In genomic region chr1:109635862-109636200, GRCh38 we compare ENCODE assay signal across 26 cellular contexts. TPM values are rescaled to one million over a fixed set of nuclear protein-coding genes. Genes with fewer than 3 reads are reported as not detected.
DNase-seq lines count a peak whose midpoint lies in the region; ATAC-seq and TF ChIP-seq lines count a peak whose summit lies in the region.
"Had no signal": no experiment of that assay in that cellular context is flagged by ENCODE, and none has a peak within 500 bp of the region (broad histone marks: within the 10 kb centered on the region; RNA-seq: fewer than 3 reads in every experiment).

No MANE protein-coding gene starts in this region.

- H3K9me3 ChIP-seq in right atrium auricular region (no peaks in the 10 kb centered on the region), heart right ventricle (no peaks in the 10 kb centered on the region), PC-9 (ENCODE audit: insufficient read depth, low read depth) (no peaks in the 10 kb centered on the region), lung (ENCODE audit: control insufficient read depth in 2 of 2, insufficient read depth in 1 of 2, low read length in 1 of 2) (no peaks in the 10 kb centered on the region), vagina (no peaks in the 10 kb centered on the region)
- H3K9me3 ChIP-seq: lower lobe of right lung had no signal

- no peaks in the 10 kb centered on the region for H3K27me3 ChIP-seq in right atrium auricular region
- H3K27me3 ChIP-seq in heart right ventricle: no peaks in the 10 kb centered on the region
- H3K27me3 ChIP-seq in PC-9 (ENCODE audit: insufficient read depth, low read depth): no peaks in the 10 kb centered on the region
- H3K27me3 ChIP-seq in lung (ENCODE audit: control insufficient read depth, insufficient read depth): no peaks in the 10 kb centered on the region
- no peaks in the 10 kb centered on the region for H3K27me3 ChIP-seq in vagina
- no peaks in the 10 kb centered on the region for H3K27me3 ChIP-seq in dorsolateral prefrontal cortex

- H3F3A ChIP-seq in PC-9 (ENCODE audit: insufficient read depth, low read depth): peaks cover 18% of the 10 kb centered on the region; the same call in 1 of the 2 replicates

- H3K79me2 ChIP-seq in PC-9 (ENCODE audit: low read depth): no peaks in the 10 kb centered on the region

- peak overlapping the region; percentile 49 for H3K4me2 ChIP-seq in PC-9

- intact Hi-C loops in heart right ventricle (cut with DNase I): loop anchor here in 2 of 10 donors (10.0 kb wide), 1 partner anchor 349 kb away; the partner anchor contains the start of gene AHCYL1 (in 2 of the 2)
- intact Hi-C loops in PC-9 (cut with micrococcal nuclease; ENCODE audit: unreplicated experiment): loop anchor here (1.0 kb wide), 2 partner anchors 90 to 348 kb away; partner anchors contain the start of gene AHCYL1
- intact Hi-C loops in vagina (cut with DNase I): loop anchor here (10.0 kb wide), 1 partner anchor 349 kb away; the partner anchor contains the start of gene AHCYL1
- intact Hi-C loops in dorsolateral prefrontal cortex (cut with DNase I): no loop called here

- POLR2A ChIA-PET in PC-9 (lab: Charles Lee; ENCODE audit: unreplicated experiment): interaction anchor here (0.6 to 0.7 kb wide), 2 partner anchors 87 to 138 kb away, joined by 3 to 6 read pairs; no protein-coding TSS in a partner anchor

- TF ChIP-seq CTCF in right atrium auricular region (IDR thresholded peaks at IDR 0.05) (no peak), heart right ventricle (IDR thresholded peaks at IDR 0.05) (no peak), PC-9 (conservative IDR thresholded peaks at IDR 0.05) (no peak), lung (IDR thresholded peaks at IDR 0.05; ENCODE audit: control extremely low read depth, extremely low read depth) (no peak), vagina (IDR thresholded peaks at IDR 0.05) (no peak), dorsolateral prefrontal cortex (IDR thresholded peaks at IDR 0.05 in 54 of 56, conservative IDR thresholded peaks at IDR 0.05 in 2 of 56; ENCODE audit: low read depth in 1 of 56, partially characterized antibody in 56 of 56) (no peak)

- 32 to 55% methylated on average over 2 of the region's 2 CpGs for WGBS in heart right ventricle, 2 donors
- 79 to 98% methylated on average over 2 of the region's 2 CpGs for WGBS in lung, 2 donors

- no TSS peak for BruUV-seq in PC-9 (replicated peaks; lab: Mats Ljungman, UMichigan)

- DNase-seq in right atrium auricular region (ENCODE audit: low spot score) (peak; percentile 46), heart right ventricle (no peak), PC-9 (no peak), lung (ENCODE audit: low spot score) (peak; percentile 11), vagina (ENCODE audit: extremely low spot score in 2 of 2) (peak in 1 of 2 donors; percentile 55), SIG-M5 treated with dmso at 0.1 percent for 504 hours (lab: John Stamatoyannopoulos, UW; ENCODE audit: unreplicated experiment) (no peak), dorsolateral prefrontal cortex (no peak)
- DNase-seq: activated CD4-positive, alpha-beta T cell treated with anti-CD3 and anti-CD28 coated beads, Interleukin-2, amount 10 ng/mL, durations not matched to agents 24 days and 14 days; activated CD8-positive, alpha-beta memory T cell treated with anti-CD3 and anti-CD28 coated beads, Interleukin-2, amount 50 U/mL, for 48 hours; aorta; CD4-positive, CD25-positive, alpha-beta regulatory T cell; DMS79 treated with DMSO at 0.1 percent for 48 hours; KG1; lower lobe of right lung; naive B cell; NCI-H1048; NCI-H2029 treated with DMSO at 0.1 percent for 48 hours; NCI-H446; stimulated activated CD4-positive, alpha-beta T cell treated with anti-CD3 and anti-CD28 coated beads, Interleukin-2, amount 100 ng/mL, for 48 hours; SW 1271 had no signal

- H3K27ac ChIP-seq in right atrium auricular region (no peak overlapping the region), heart right ventricle (no peak overlapping the region), PC-9 (peak overlapping the region; percentile 52), lung (ENCODE audit: low read depth in 1 of 2, low read length in 1 of 2) (no peak overlapping the region), vagina (peak overlapping the region; percentile 67), dorsolateral prefrontal cortex (peak overlapping the region in 5 of 59 donors; percentile 22 to 49 (median 38))
- H3K27ac ChIP-seq: lower lobe of right lung had no signal

- H3K4me1 ChIP-seq in right atrium auricular region (peaks cover 0 to 15% of the 10 kb centered on the region in 2 donors), heart right ventricle (peaks cover 2 to 28% (median 12%) of the 10 kb centered on the region in 9 donors), PC-9 (replicated peaks; ENCODE audit: insufficient read depth) (peaks cover 18% of the 10 kb centered on the region), lung (ENCODE audit: control insufficient read depth in 2 of 2, insufficient read depth in 2 of 2, low read length in 2 of 2) (no peaks in the 10 kb centered on the region), vagina (peaks cover 49% of the 10 kb centered on the region)

- no peak overlapping the region for H2AFZ ChIP-seq in PC-9

- TF ChIP-seq POLR2A in vagina (IDR thresholded peaks at IDR 0.05): no peak

- H3K4me3 ChIP-seq in right atrium auricular region (no peak overlapping the region), heart right ventricle (no peak overlapping the region), PC-9 (no peak overlapping the region), lung (no peak overlapping the region), vagina (no peak overlapping the region), dorsolateral prefrontal cortex (no peak overlapping the region)
- H3K4me3 ChIP-seq: lower lobe of right lung had no signal

- peaks cover 5% of the 10 kb centered on the region for H3K36me3 ChIP-seq in right atrium auricular region
- peaks cover 0 to 15% (median 9%) of the 10 kb centered on the region in 9 donors for H3K36me3 ChIP-seq in heart right ventricle
- peaks cover 5% of the 10 kb centered on the region; the same call in 1 of the 2 replicates for H3K36me3 ChIP-seq in PC-9 (ENCODE audit: low read depth)
- peaks cover 0 to 11% of the 10 kb centered on the region in 2 donors for H3K36me3 ChIP-seq in lung (ENCODE audit: control insufficient read depth in 2 of 2, insufficient read depth in 2 of 2, low read length in 2 of 2)
- peaks cover 0 to 9% of the 10 kb centered on the region in 2 donors for H3K36me3 ChIP-seq in vagina

- no peaks in the 10 kb centered on the region for H4K20me1 ChIP-seq in PC-9 (ENCODE audit: insufficient read depth)

- no peaks in the 10 kb centered on the region for H3K9me2 ChIP-seq in PC-9 (ENCODE audit: insufficient read depth)

- CTCF ChIA-PET in PC-9 (lab: Charles Lee): interaction anchor here (0.6 to 2.5 kb wide), 7 partner anchors 15 to 348 kb away, joined by 3 to 12 read pairs (median 5); no protein-coding TSS in a partner anchor

- ATAC-seq in heart right ventricle (no peak), lung (ENCODE audit: insufficient read depth, low FRiP score) (no peak), HG03039 (IDR thresholded peaks at IDR 0.05; ENCODE audit: unreplicated experiment) (no peak)

RNA-seq across cellular contexts. Expression of gene AMPD2, which starts 16.2 kb away (rescaled TPM):
- total RNA-seq in right atrium auricular region: 10 to 100 TPM; 16.1 to 17.9 TPM
- total RNA-seq in heart right ventricle: 10 to 100 TPM in 7 of 10 donors, 1 to 10 TPM in 3; 6.4 to 18.2 (median 11.5) TPM
- 10 to 100 TPM; 12.3 to 15.2 TPM for polyA plus RNA-seq in heart right ventricle
- total RNA-seq in PC-9 (2021): 66.7 and 78.6 TPM in 2 replicates
- 10 to 100 TPM; 35.8 to 57.4 TPM for total RNA-seq in lung
- polyA plus RNA-seq in lung: 10 to 100 TPM; 16.7 to 53.2 TPM
- 38.5 TPM for total RNA-seq in vagina
- total RNA-seq in dorsolateral prefrontal cortex: 100 to 1,000 TPM in 94 of 120 experiments, 10 to 100 TPM in 26; 65.7 to 181 (median 115) TPM

RNA-seq across cellular contexts. Expression of gene GNAT2, which starts 16.4 kb away (rescaled TPM):
- total RNA-seq in right atrium auricular region (under 1 TPM in 1 of 2 donors, not detected in 1; 0.59 TPM), heart right ventricle (not detected), PC-9 (2021) (0.52 and 0.63 TPM in 2 replicates), lung (not detected), vagina (not detected), dorsolateral prefrontal cortex (1 to 10 TPM in 3 of 120 experiments, under 1 TPM in 12, not detected in 105; 0.29 to 1.9 (median 0.50) TPM)
- polyA plus RNA-seq in heart right ventricle (under 1 TPM in 1 of 2 donors, not detected in 1; 0.04 TPM), lung (under 1 TPM in 1 of 2 donors, not detected in 1; 0.24 TPM)
- total RNA-seq: aorta; CD4-positive, CD25-positive, alpha-beta regulatory T cell; cerebellum; endodermal cell; lower lobe of right lung; RPMI7951; skeletal muscle tissue; subcutaneous adipose tissue had no signal
- polyA plus RNA-seq: aorta had no signal

RNA-seq across cellular contexts. Expression of gene GSTM4, which starts 20.1 kb away (rescaled TPM):
- total RNA-seq in right atrium auricular region (10 to 100 TPM; 24.6 to 52.6 TPM), heart right ventricle (10 to 100 TPM; 29.9 to 62.1 (median 43.5) TPM), PC-9 (2021) (38.8 and 52.0 TPM in 2 replicates), lung (10 to 100 TPM; 18.6 to 19.7 TPM), vagina (36.1 TPM), dorsolateral prefrontal cortex (10 to 100 TPM; 22.6 to 66.7 (median 45.4) TPM)
- polyA plus RNA-seq in heart right ventricle (10 to 100 TPM; 22.8 to 41.3 TPM), lung (10 to 100 TPM in 1 of 2 donors, 1 to 10 TPM in 1; 8.8 to 17.1 TPM)

RNA-seq across cellular contexts. Expression of gene GSTM2, which starts 32.0 kb away (rescaled TPM):
- 10 to 100 TPM; 31.7 to 53.8 TPM for total RNA-seq in right atrium auricular region
- total RNA-seq in heart right ventricle: 10 to 100 TPM; 56.9 to 93.3 (median 68.1) TPM
- polyA plus RNA-seq in heart right ventricle: 100 to 1,000 TPM in 1 of 2 donors, 10 to 100 TPM in 1; 23.1 to 113 TPM
- total RNA-seq in PC-9 (2021): 9.3 and 10.2 TPM in 2 replicates
- total RNA-seq in lung: 100 to 1,000 TPM in 1 of 2 donors, 10 to 100 TPM in 1; 27.6 to 106 TPM
- 10 to 100 TPM in 1 of 2 donors, 1 to 10 TPM in 1; 7.7 to 51.7 TPM for polyA plus RNA-seq in lung
- total RNA-seq in vagina: 130 TPM
- total RNA-seq in dorsolateral prefrontal cortex: 100 to 1,000 TPM in 9 of 120 experiments, 10 to 100 TPM in 111; 32.2 to 150 (median 73.7) TPM

RNA-seq across cellular contexts. Expression of gene GSTM1, which starts 51.8 kb away (rescaled TPM):
- total RNA-seq in right atrium auricular region (10 to 100 TPM in 1 of 2 donors, not detected in 1; 21.6 TPM), heart right ventricle (10 to 100 TPM in 6 of 10 donors, not detected in 4; 28.7 to 57.7 (median 36.9) TPM), PC-9 (2021) (not detected in 2 replicates), lung (not detected), vagina (156 TPM), dorsolateral prefrontal cortex (100 to 1,000 TPM in 3 of 120 experiments, 10 to 100 TPM in 50, 1 to 10 TPM in 2, under 1 TPM in 6, not detected in 59; 0.52 to 114 (median 44.1) TPM)
- polyA plus RNA-seq in heart right ventricle (10 to 100 TPM in 1 of 2 donors, under 1 TPM in 1; 0.19 to 39.6 TPM), lung (10 to 100 TPM in 1 of 2 donors, under 1 TPM in 1; 0.10 to 36.9 TPM)
- total RNA-seq: lower lobe of right lung had no signal

Comparison
In these comparisons a context has a peak if more than half of its experiments do, and no peak if none do; other contexts are left out.
1. DNase-seq: peak in right atrium auricular region (single experiment) and lung (single experiment); none in heart right ventricle (0 of 2), PC-9 (0 of 2), SIG-M5 treated with dmso at 0.1 percent for 504 hours (single experiment) and dorsolateral prefrontal cortex (0 of 10).
2. H3K27ac ChIP-seq: peak in PC-9 (single experiment) and vagina (single experiment); none in right atrium auricular region (0 of 2), heart right ventricle (0 of 10) and lung (0 of 2).
3. intact Hi-C loops: an anchor here in PC-9 (1.0 kb wide) and vagina (10.0 kb wide); none called in dorsolateral prefrontal cortex.